In genomic region chr12:98440165-98440581, GRCh38 we compare ENCODE assay signal across 8 cellular contexts.
DNase-seq lines count a peak whose midpoint lies in the region; ATAC-seq and TF ChIP-seq lines count a peak whose summit lies in the region.

No MANE protein-coding gene starts in this region.

- intact Hi-C loops in CD14-positive monocyte (cut with micrococcal nuclease): no loop called here

- H3K36me3 ChIP-seq in neutrophil: no peaks in the 10 kb centered on the region

- DNase-seq in CD14-positive monocyte (ENCODE audit: low spot score): peak; percentile 89
- DNase-seq in OCI-M2 (lab: John Stamatoyannopoulos, UW; ENCODE audit: unreplicated experiment): peak; percentile 31
- DNase-seq in epithelial cell of proximal tubule (ENCODE audit: low read depth): peak; percentile 31
- DNase-seq in NCI-H1436 (lab: John Stamatoyannopoulos, UW): no peak
- no peak for DNase-seq in activated naive CD4-positive, alpha-beta T cell (lab: John Stamatoyannopoulos, UW)

- peaks cover 73% of the 10 kb centered on the region for H3K27me3 ChIP-seq in neutrophil

- H3K9me3 ChIP-seq in neutrophil: no peaks in the 10 kb centered on the region

- H3K4me3 Mint-ChIP-seq in CD14-positive monocyte: peak overlapping the region; percentile 72 to 79

- H3K9me3 Mint-ChIP-seq in CD14-positive monocyte: peaks cover 0 to 5% (median 1%) of the 10 kb centered on the region in 7 donors

- H3K4me1 ChIP-seq in neutrophil (ENCODE audit: control insufficient read depth in 1 of 2, insufficient read depth in 1 of 2, low read depth in 1 of 2, low read length in 1 of 2): peaks cover 30 to 38% of the 10 kb centered on the region in 2 experiments

- peaks cover 0 to 2% (median 0%) of the 10 kb centered on the region in 3 donors for H3K27me3 Mint-ChIP-seq in CD14-positive monocyte (ENCODE audit: low read depth in 3 of 3)

- H3K27ac ChIP-seq in neutrophil: peak overlapping the region; percentile 78

- no peak overlapping the region for H3K4me3 ChIP-seq in epithelial cell of proximal tubule (ENCODE audit: low read depth, low read length)
- peak overlapping the region in 1 of 2 experiments; percentile 16 for H3K4me3 ChIP-seq in neutrophil (ENCODE audit: low read depth in 1 of 2, low read length in 1 of 2)

- H3K36me3 Mint-ChIP-seq in CD14-positive monocyte: peaks cover 0 to 3% of the 10 kb centered on the region in 2 donors

- ATAC-seq in HG02623 (IDR thresholded peaks at IDR 0.05; ENCODE audit: unreplicated experiment) (no peak), HG03460 (IDR thresholded peaks at IDR 0.05; ENCODE audit: unreplicated experiment) (no peak)

- H3K27ac Mint-ChIP-seq in CD14-positive monocyte: peak overlapping the region; percentile 99 to 100 (median 100)

- no peak for TF ChIP-seq CTCF in CD14-positive monocyte (IDR thresholded peaks at IDR 0.05)
- TF ChIP-seq CTCF in epithelial cell of proximal tubule (conservative IDR thresholded peaks at IDR 0.05; ENCODE audit: low read depth, low read length): no peak
- TF ChIP-seq CTCF in neutrophil (IDR thresholded peaks at IDR 0.05): no peak

- H3K4me1 Mint-ChIP-seq in CD14-positive monocyte: peaks cover 79% of the 10 kb centered on the region

Comparison
In these comparisons a context has a peak if more than half of its experiments do, and no peak if none do; other contexts are left out.
1. DNase-seq: peak in CD14-positive monocyte (single experiment), OCI-M2 (single experiment) and epithelial cell of proximal tubule (single experiment); none in NCI-H1436 (single experiment) and activated naive CD4-positive, alpha-beta T cell (0 of 4).